ENCODE assay signal across 26 cellular contexts in the genomic region with DNA sequence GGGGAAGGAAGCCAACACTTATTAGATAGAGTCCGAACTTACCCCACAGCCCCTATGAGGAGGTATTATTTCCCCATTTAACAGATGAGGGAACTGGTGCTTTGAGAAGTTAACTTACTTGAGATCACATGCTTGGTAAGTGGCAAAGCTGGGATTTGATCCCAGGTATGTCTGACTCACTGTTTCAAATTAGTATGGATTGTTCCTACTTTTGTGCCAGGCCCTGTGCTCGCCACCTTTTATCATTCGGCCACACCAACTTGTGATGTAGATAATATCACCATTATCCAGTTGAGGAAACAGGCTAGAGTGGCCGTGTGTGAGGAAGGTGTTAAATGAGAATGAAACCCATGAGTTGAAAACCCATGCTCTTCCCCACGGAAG. TPM values are rescaled to one million over a fixed set of nuclear protein-coding genes. Genes with fewer than 3 reads are reported as not detected.
DNase-seq lines count a peak whose midpoint lies in the region; ATAC-seq and TF ChIP-seq lines count a peak whose summit lies in the region.
"Had no signal": no experiment of that assay in that cellular context is flagged by ENCODE, and none has a peak within 500 bp of the region (broad histone marks: within the 10 kb centered on the region; RNA-seq: fewer than 3 reads in every experiment).

No MANE protein-coding gene starts in this region.

- no peak overlapping the region for H3K4me3 ChIP-seq in left lung
- no peak overlapping the region for H3K4me3 ChIP-seq in lower lobe of right lung
- H3K4me3 ChIP-seq in osteoblast (ENCODE audit: insufficient read depth, low read length), result no peak overlapping the region
- H3K4me3 ChIP-seq in upper lobe of left lung, result no peak overlapping the region
- H3K4me3 ChIP-seq: BLaER1 had no signal

- H2AFZ ChIP-seq in osteoblast (ENCODE audit: low read length), result no peak overlapping the region

- H3K4me1 ChIP-seq in left lung (peaks cover 5 to 24% of the 10 kb centered on the region in 2 donors), lower lobe of right lung (peaks cover 35% of the 10 kb centered on the region), osteoblast (ENCODE audit: insufficient read depth, low read length) (no peaks in the 10 kb centered on the region), upper lobe of left lung (peaks cover 0 to 57% (median 38%) of the 10 kb centered on the region in 4 donors)
- H3K4me1 ChIP-seq: BE2C, BLaER1 had no signal

- peaks cover 11% of the 10 kb centered on the region for H3K79me2 ChIP-seq in osteoblast (ENCODE audit: insufficient read depth, low read length)

- DNase-seq in left lung (no peak), lower lobe of right lung (no peak), osteoblast (ENCODE audit: insufficient read length, low spot score, missing footprints) (peak; percentile 61), upper lobe of left lung (no peak), MCF 10A (ENCODE audit: unreplicated experiment) (no peak), GM03348 (ENCODE audit: low spot score) (no peak)
- no peak for DNase-seq in activated CD4-positive, alpha-beta T cell treated with anti-CD3 and anti-CD28 coated beads, Interleukin-2, amount 50 U/mL, for 4 hours
- DNase-seq: 8988T; ACHN; BE2C; C1 segment of cervical spinal cord; CD4-positive, alpha-beta memory T cell; CD4-positive, CD25-positive, alpha-beta regulatory T cell; COR-L47; DMS 273 treated with DMSO at 0.1 percent for 48 hours; DMS153; DMS53; DND-41; EL; GDM1 had no signal

- no peak overlapping the region for H3K27ac Mint-ChIP-seq in MCF 10A (ENCODE audit: low read depth, unreplicated experiment)
- H3K27ac Mint-ChIP-seq: CD4-positive, alpha-beta memory T cell had no signal

- ATAC-seq in left lung (no peak), lower lobe of right lung (no peak), upper lobe of left lung (ENCODE audit: low FRiP score in 2 of 2) (no peak), GM18520 (IDR thresholded peaks at IDR 0.05; ENCODE audit: unreplicated experiment) (no peak)

- no peaks in the 10 kb centered on the region for H3K27me3 Mint-ChIP-seq in MCF 10A (ENCODE audit: insufficient read depth, unreplicated experiment)
- H3K27me3 Mint-ChIP-seq: CD4-positive, alpha-beta memory T cell; CD4-positive, CD25-positive, alpha-beta regulatory T cell; CD8-positive, alpha-beta memory T cell had no signal

- 76 to 83% methylated on average over 5 of the region's 5 CpGs for WGBS in upper lobe of left lung, 2 donors

- POLR2A ChIA-PET in MCF 10A (lab: Yijun Ruan, JAX), result interaction anchor here (0.7 to 3.3 kb wide), 2 partner anchors 9 to 10 kb away, joined by 3 to 20 read pairs; partner anchors contain the start of gene TAOK2

- H3K9me3 Mint-ChIP-seq in MCF 10A (ENCODE audit: unreplicated experiment), result no peaks in the 10 kb centered on the region
- H3K9me3 Mint-ChIP-seq: CD4-positive, alpha-beta memory T cell; CD4-positive, CD25-positive, alpha-beta regulatory T cell; CD8-positive, alpha-beta memory T cell had no signal

- H3K27ac ChIP-seq in left lung (peak overlapping the region; percentile 26 to 39), lower lobe of right lung (peak overlapping the region; percentile 38), osteoblast (ENCODE audit: low read depth, low read length) (no peak overlapping the region), upper lobe of left lung (peak overlapping the region in 3 of 4 donors; percentile 73 to 86 (median 80))
- H3K27ac ChIP-seq: BLaER1 had no signal

- no peak overlapping the region for H3K4me2 ChIP-seq in osteoblast (ENCODE audit: insufficient read depth, low read length)
- H3K4me2 ChIP-seq: BLaER1 had no signal

- H3K9me3 ChIP-seq in left lung (no peaks in the 10 kb centered on the region), lower lobe of right lung (no peaks in the 10 kb centered on the region), osteoblast (ENCODE audit: low read depth, low read length) (no peaks in the 10 kb centered on the region), upper lobe of left lung (no peaks in the 10 kb centered on the region)
- H3K9me3 ChIP-seq: BE2C, BLaER1 had no signal

- CTCF ChIA-PET in MCF 10A (lab: Yijun Ruan, JAX), result no interaction called here

- no peak for TF ChIP-seq POLR2A in upper lobe of left lung (IDR thresholded peaks at IDR 0.05)

- H4K20me1 ChIP-seq in osteoblast (ENCODE audit: insufficient read depth, low read length), result peaks cover 20% of the 10 kb centered on the region

- TF ChIP-seq CTCF in left lung (IDR thresholded peaks at IDR 0.05) (no peak), lower lobe of right lung (IDR thresholded peaks at IDR 0.05) (no peak), osteoblast (IDR thresholded peaks at IDR 0.05; ENCODE audit: extremely low read depth, low read depth, low read length) (no peak), upper lobe of left lung (IDR thresholded peaks at IDR 0.05) (no peak), MCF 10A (IDR thresholded peaks at IDR 0.05; ENCODE audit: unreplicated experiment) (no peak)

- no peak overlapping the region for H3K4me3 Mint-ChIP-seq in MCF 10A (ENCODE audit: unreplicated experiment)
- H3K4me3 Mint-ChIP-seq: CD14-positive monocyte; CD4-positive, alpha-beta memory T cell; CD8-positive, alpha-beta memory T cell had no signal

- intact Hi-C loops in left lung (cut with DNase I) (no loop called here), lower lobe of right lung (cut with DNase I) (no loop called here), MCF 10A (cut with micrococcal nuclease) (no loop called here)

- H3K36me3 ChIP-seq in left lung, result peaks cover 16 to 100% of the 10 kb centered on the region in 2 donors
- H3K36me3 ChIP-seq in lower lobe of right lung, result peaks cover 97% of the 10 kb centered on the region
- H3K36me3 ChIP-seq in osteoblast (ENCODE audit: insufficient read depth, low read length), result peaks cover 94% of the 10 kb centered on the region
- peaks cover 67 to 100% (median 91%) of the 10 kb centered on the region in 4 donors for H3K36me3 ChIP-seq in upper lobe of left lung

- TF ChIP-seq EP300 in upper lobe of left lung (IDR thresholded peaks at IDR 0.05), result no peak

- peaks cover 69% of the 10 kb centered on the region for H3K36me3 Mint-ChIP-seq in MCF 10A (ENCODE audit: insufficient read depth, unreplicated experiment)

- H3K27me3 ChIP-seq in left lung (no peaks in the 10 kb centered on the region), lower lobe of right lung (ENCODE audit: low read depth) (no peaks in the 10 kb centered on the region), osteoblast (ENCODE audit: insufficient read depth, low read length) (no peaks in the 10 kb centered on the region), upper lobe of left lung (no peaks in the 10 kb centered on the region)
- H3K27me3 ChIP-seq: BE2C, BLaER1 had no signal

- BruUV-seq in MCF 10A (replicated peaks; lab: Mats Ljungman, UMichigan), result no TSS peak

- no peaks in the 10 kb centered on the region for H3K4me1 Mint-ChIP-seq in MCF 10A (ENCODE audit: insufficient read depth, unreplicated experiment)
- H3K4me1 Mint-ChIP-seq: CD14-positive monocyte; CD4-positive, CD25-positive, alpha-beta regulatory T cell; CD8-positive, alpha-beta memory T cell had no signal

RNA-seq across cellular contexts. Expression of gene HIRIP3, which starts 10.7 kb away (rescaled TPM):
- total RNA-seq in left lung, result 10 to 100 TPM; 14.4 to 17.4 TPM
- 22.1 TPM for total RNA-seq in lower lobe of right lung
- 3.5 and 5.8 TPM in 2 replicates for total RNA-seq in osteoblast
- total RNA-seq in upper lobe of left lung, result 10 to 100 TPM; 11.5 to 28.2 (median 25.0) TPM
- total RNA-seq in MCF 10A (2022), result 12.9 and 20.7 TPM in 2 replicates

RNA-seq across cellular contexts. Expression of gene TAOK2, which starts 11.1 kb away (rescaled TPM):
- total RNA-seq in left lung (10 to 100 TPM; 61.4 to 64.5 TPM), lower lobe of right lung (66.2 TPM), osteoblast (37.1 and 39.1 TPM in 2 replicates), upper lobe of left lung (100 to 1,000 TPM in 2 of 6 donors, 10 to 100 TPM in 4; 70.2 to 195 (median 81.5) TPM), MCF 10A (2022) (29.3 and 33.1 TPM in 2 replicates)

RNA-seq across cellular contexts. Expression of gene INO80E, which starts 11.3 kb away (rescaled TPM):
- total RNA-seq in left lung, result 10 to 100 TPM; 55.5 to 59.6 TPM
- 58.4 TPM for total RNA-seq in lower lobe of right lung
- total RNA-seq in osteoblast, result 14.5 and 16.8 TPM in 2 replicates
- total RNA-seq in upper lobe of left lung, result 10 to 100 TPM; 29.5 to 82.8 (median 55.7) TPM
- 82.0 and 90.1 TPM in 2 replicates for total RNA-seq in MCF 10A (2022)

RNA-seq across cellular contexts. Expression of gene TMEM219, which starts 22.9 kb away (rescaled TPM):
- total RNA-seq in left lung (100 to 1,000 TPM; 122 to 154 TPM), lower lobe of right lung (148 TPM), osteoblast (74.3 and 84.0 TPM in 2 replicates), upper lobe of left lung (100 to 1,000 TPM in 5 of 6 donors, 10 to 100 TPM in 1; 95.4 to 187 (median 139) TPM), MCF 10A (2022) (62.1 and 68.1 TPM in 2 replicates)

RNA-seq across cellular contexts. Expression of gene DOC2A, which starts 26.1 kb away (rescaled TPM):
- total RNA-seq in left lung (1 to 10 TPM; 2.5 to 2.7 TPM), lower lobe of right lung (6.4 TPM), osteoblast (not detected in 2 replicates), upper lobe of left lung (10 to 100 TPM in 1 of 6 donors, 1 to 10 TPM in 5; 1.2 to 11.0 (median 6.5) TPM), MCF 10A (2022) (1.2 TPM in 2 replicates)
- total RNA-seq: CD4-positive, CD25-positive, alpha-beta regulatory T cell; Daoy; G401 had no signal
